In the genomic region with DNA sequence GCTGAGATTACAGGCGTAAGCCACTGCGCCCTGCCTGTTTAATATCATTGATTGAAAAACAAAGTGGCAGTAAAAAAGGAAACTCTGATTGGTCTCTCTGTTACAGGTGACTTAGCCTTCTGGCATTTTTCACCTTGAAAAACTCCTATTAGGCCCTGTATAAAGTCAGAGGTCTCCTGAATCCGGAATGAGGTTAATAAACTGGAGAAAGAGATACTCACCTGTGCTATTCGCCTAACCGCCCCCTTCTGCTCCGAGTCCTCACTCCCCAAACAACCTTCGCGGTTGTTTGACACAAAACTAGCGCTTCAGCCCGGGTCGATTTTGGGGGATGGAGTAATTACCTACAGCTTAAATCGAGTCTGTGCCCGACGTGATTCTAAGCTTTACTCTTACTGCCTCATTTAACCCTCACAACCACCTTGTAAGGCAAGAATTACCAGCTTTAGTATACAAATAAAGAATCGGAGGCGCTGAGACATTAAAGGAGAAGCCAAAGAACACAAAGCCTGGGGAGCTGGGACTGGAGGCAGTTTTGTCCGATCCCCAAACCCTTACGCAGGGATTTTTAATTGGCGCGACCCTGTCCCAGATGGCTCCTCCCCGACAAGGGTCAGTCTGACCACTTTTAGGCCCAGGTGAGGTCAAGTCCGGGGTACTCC, we compare ENCODE assay signal across 8 cellular contexts. TPM values are rescaled to one million over a fixed set of nuclear protein-coding genes. Genes with fewer than 3 reads are reported as not detected.
DNase-seq lines count a peak whose midpoint lies in the region; ATAC-seq and TF ChIP-seq lines count a peak whose summit lies in the region.

No MANE protein-coding gene starts in this region.

- H3K9me3 ChIP-seq in body of pancreas = no peaks in the 10 kb centered on the region
- H3K9me3 ChIP-seq in upper lobe of right lung = no peaks in the 10 kb centered on the region

- no peak overlapping the region for H3K27ac Mint-ChIP-seq in activated naive CD4-positive, alpha-beta T cell treated with anti-CD3 and anti-CD28 coated beads, Interleukin-2, amount 50 U/mL, for 24 hours

- peaks cover 71% of the 10 kb centered on the region for H3K4me1 ChIP-seq in body of pancreas
- peaks cover 6% of the 10 kb centered on the region for H3K4me1 ChIP-seq in upper lobe of right lung

- 2 to 3% methylated on average over 19 to 22 of the region's 22 CpGs for WGBS in body of pancreas, 2 donors
- WGBS in lower leg skin, 2 donors = 9 to 11% methylated on average over 22 of the region's 22 CpGs

- intact Hi-C loops in body of pancreas (cut with DNase I) (no loop called here), lower leg skin (cut with DNase I; ENCODE audit: low total_unique reads) (loop anchor here (1.0 to 10.0 kb wide), 3 partner anchors 176 to 409 kb away; partner anchors contain the start of gene ARMC8), upper lobe of right lung (cut with DNase I) (loop anchor here (10.0 kb wide), 1 partner anchor 321 kb away; no protein-coding TSS in a partner anchor)

- peak overlapping the region; percentile 92 to 98 (median 97) for H3K27ac ChIP-seq in body of pancreas
- H3K27ac ChIP-seq in upper lobe of right lung = peak overlapping the region; percentile 90

- H3K27me3 ChIP-seq in body of pancreas (no peaks in the 10 kb centered on the region), upper lobe of right lung (no peaks in the 10 kb centered on the region)

- H3K9me3 Mint-ChIP-seq in activated naive CD4-positive, alpha-beta T cell treated with anti-CD3 and anti-CD28 coated beads, Interleukin-2, amount 50 U/mL, for 24 hours = no peaks in the 10 kb centered on the region

- no peak for TF ChIP-seq POLR2A in body of pancreas (IDR thresholded peaks at IDR 0.05)
- no peak for TF ChIP-seq POLR2A in lower leg skin (IDR thresholded peaks at IDR 0.05)

- DNase-seq in activated naive CD4-positive, alpha-beta T cell treated with Interleukin-2 at 50 U/mL for 16 hours = no peak
- peak in 3 of 4 donors; percentile 21 to 26 (median 23) for DNase-seq in body of pancreas
- DNase-seq in lower leg skin (ENCODE audit: low spot score in 2 of 2) = no peak
- no peak for DNase-seq in upper lobe of right lung
- no peak for DNase-seq in NK-92 treated with Interleukin-12 subunit alpha and Interleukin-12 subunit beta, amount 100 ng/mL, for 24 hours (lab: John Stamatoyannopoulos, UW)
- no peak for DNase-seq in mesenteric fat pad (ENCODE audit: low spot score)

- H3K27me3 Mint-ChIP-seq in activated naive CD4-positive, alpha-beta T cell treated with anti-CD3 and anti-CD28 coated beads, Interleukin-2, amount 50 U/mL, for 24 hours = no peaks in the 10 kb centered on the region

- no peaks in the 10 kb centered on the region for H3K36me3 ChIP-seq in body of pancreas (replicated peaks in 1 of 2; ENCODE audit: insufficient read depth in 1 of 2, low read depth in 2 of 2)
- H3K36me3 ChIP-seq in upper lobe of right lung = peaks cover 7% of the 10 kb centered on the region

- peak overlapping the region; percentile 8 to 24 for H3K4me3 ChIP-seq in body of pancreas
- peak overlapping the region; percentile 45 for H3K4me3 ChIP-seq in lower leg skin (ENCODE audit: low read depth, poor library complexity, severe bottlenecking)
- H3K4me3 ChIP-seq in upper lobe of right lung = peak overlapping the region; percentile 86

- ATAC-seq in body of pancreas = peak; percentile 8
- no peak for ATAC-seq in upper lobe of right lung
- no peak for ATAC-seq in HG02623 (IDR thresholded peaks at IDR 0.05; ENCODE audit: unreplicated experiment)

- peak overlapping the region; percentile 92 for H3K4me3 Mint-ChIP-seq in activated naive CD4-positive, alpha-beta T cell treated with anti-CD3 and anti-CD28 coated beads, Interleukin-2, amount 50 U/mL, for 24 hours

- H3K4me1 Mint-ChIP-seq in activated naive CD4-positive, alpha-beta T cell treated with anti-CD3 and anti-CD28 coated beads, Interleukin-2, amount 50 U/mL, for 24 hours = peaks cover 3% of the 10 kb centered on the region

- no peak for TF ChIP-seq CTCF in body of pancreas (IDR thresholded peaks at IDR 0.05)
- no peak for TF ChIP-seq CTCF in lower leg skin (IDR thresholded peaks at IDR 0.05)
- no peak for TF ChIP-seq CTCF in upper lobe of right lung (IDR thresholded peaks at IDR 0.05)

- no peaks in the 10 kb centered on the region for H3K36me3 Mint-ChIP-seq in activated naive CD4-positive, alpha-beta T cell treated with anti-CD3 and anti-CD28 coated beads, Interleukin-2, amount 50 U/mL, for 24 hours

RNA-seq across cellular contexts. Expression of gene CEP70, which starts 0.4 kb away (rescaled TPM):
- total RNA-seq in body of pancreas (10 to 100 TPM; 36.9 to 37.4 TPM), lower leg skin (10 to 100 TPM; 10.2 to 13.5 (median 12.2) TPM), upper lobe of right lung (46.3 TPM), mesenteric fat pad (14.2 TPM)

RNA-seq across cellular contexts. Expression of gene FAIM, which starts 15.0 kb away (rescaled TPM):
- total RNA-seq in body of pancreas = 10 to 100 TPM; 29.3 to 34.0 TPM
- total RNA-seq in lower leg skin = 10 to 100 TPM in 1 of 4 donors, 1 to 10 TPM in 3; 5.1 to 12.5 (median 7.1) TPM
- 11.5 TPM for total RNA-seq in upper lobe of right lung
- total RNA-seq in mesenteric fat pad = 20.7 TPM

Comparison
In these comparisons a context has a peak if more than half of its experiments do, and no peak if none do; other contexts are left out.
1. DNase-seq: peak in body of pancreas (3 of 4); none in activated naive CD4-positive, alpha-beta T cell treated with Interleukin-2 at 50 U/mL for 16 hours (single experiment), lower leg skin (0 of 2), upper lobe of right lung (single experiment), NK-92 treated with Interleukin-12 subunit alpha and Interleukin-12 subunit beta, amount 100 ng/mL, for 24 hours (single experiment) and mesenteric fat pad (single experiment).
2. H3K4me3 ChIP-seq: peak in every context shown above with its lines; median percentile 86 in upper lobe of right lung; 45 in lower leg skin; 16 in body of pancreas.